18 cellular contexts compared by ENCODE assay signal in genomic region chr17:50471009-50471905, GRCh38. TPM values are rescaled to one million over a fixed set of nuclear protein-coding genes. Genes with fewer than 3 reads are reported as not detected.
DNase-seq lines count a peak whose midpoint lies in the region; ATAC-seq, FAIRE-seq and TF ChIP-seq lines count a peak whose summit lies in the region.
"Had no signal": no experiment of that assay in that cellular context is flagged by ENCODE, and none has a peak within 500 bp of the region (broad histone marks: within the 10 kb centered on the region; RNA-seq: fewer than 3 reads in every experiment).

No MANE protein-coding gene starts in this region.

- peak overlapping the region; percentile 52 for H3K4me2 ChIP-seq in BLaER1
- H3K4me2 ChIP-seq in osteoblast (ENCODE audit: insufficient read depth, low read length), result no peak overlapping the region
- no peak overlapping the region for H3K4me2 ChIP-seq in smooth muscle cell

- no peak for ATAC-seq in GM19328 (IDR thresholded peaks at IDR 0.05; ENCODE audit: unreplicated experiment)
- ATAC-seq: right cardiac atrium had no signal

- H3K9ac ChIP-seq in BLaER1 (no peak overlapping the region), smooth muscle cell (ENCODE audit: low read depth) (no peak overlapping the region)

- H3K27ac ChIP-seq in BLaER1 (no peak overlapping the region), osteoblast (ENCODE audit: low read depth, low read length) (no peak overlapping the region), smooth muscle cell (ENCODE audit: low read depth) (no peak overlapping the region)

- H3K4me1 ChIP-seq in BLaER1 (peaks cover 15% of the 10 kb centered on the region), osteoblast (ENCODE audit: insufficient read depth, low read length) (peaks cover 3% of the 10 kb centered on the region), smooth muscle cell (ENCODE audit: low read depth) (no peaks in the 10 kb centered on the region)

- TF ChIP-seq CTCF in osteoblast (IDR thresholded peaks at IDR 0.05; ENCODE audit: extremely low read depth, low read depth, low read length) (no peak), smooth muscle cell (IDR thresholded peaks at IDR 0.05; ENCODE audit: borderline replicate concordance, insufficient read depth, poor library complexity, severe bottlenecking) (no peak)

- H3K79me2 ChIP-seq in osteoblast (ENCODE audit: insufficient read depth, low read length) (no peaks in the 10 kb centered on the region), smooth muscle cell (ENCODE audit: low read depth) (no peaks in the 10 kb centered on the region)

- H3K27me3 ChIP-seq in BLaER1 (peaks cover 29% of the 10 kb centered on the region), osteoblast (ENCODE audit: insufficient read depth, low read length) (peaks cover 34% of the 10 kb centered on the region), smooth muscle cell (ENCODE audit: low read depth) (peaks cover 30% of the 10 kb centered on the region)
- H3K27me3 ChIP-seq: uterus had no signal

- 93% methylated on average over 22 of the region's 22 CpGs for WGBS in smooth muscle cell (ENCODE audit: low lambda C conversion rate)

- no peak overlapping the region for H3K4me3 ChIP-seq in BLaER1
- no peak overlapping the region for H3K4me3 ChIP-seq in osteoblast (ENCODE audit: insufficient read depth, low read length)
- no peak overlapping the region for H3K4me3 ChIP-seq in smooth muscle cell
- H3K4me3 ChIP-seq: uterus had no signal

- H2AFZ ChIP-seq in osteoblast (ENCODE audit: low read length) (no peak overlapping the region), smooth muscle cell (ENCODE audit: low read depth) (no peak overlapping the region)

- H3K36me3 ChIP-seq in BLaER1, result peaks cover 4% of the 10 kb centered on the region; the same call in 1 of the 2 replicates
- H3K36me3 ChIP-seq in osteoblast (ENCODE audit: insufficient read depth, low read length), result peaks cover 9% of the 10 kb centered on the region
- no peaks in the 10 kb centered on the region for H3K36me3 ChIP-seq in smooth muscle cell (ENCODE audit: low read depth)
- H3K36me3 ChIP-seq: uterus had no signal

- no peaks in the 10 kb centered on the region for H3F3A ChIP-seq in smooth muscle cell (ENCODE audit: low read depth)

- no peaks in the 10 kb centered on the region for H4K20me1 ChIP-seq in BLaER1
- peaks cover 12% of the 10 kb centered on the region for H4K20me1 ChIP-seq in osteoblast (ENCODE audit: insufficient read depth, low read length)
- H4K20me1 ChIP-seq in smooth muscle cell (ENCODE audit: low read depth), result no peaks in the 10 kb centered on the region

- FAIRE-seq in HTR-8/SVneo (lab: Jason Lieb, UNC) (peak; percentile 69), RCC 7860 (lab: Jason Lieb, UNC) (no peak)
- FAIRE-seq: colon, keratinocyte had no signal

- DNase-seq in HTR-8/SVneo (ENCODE audit: insufficient read length, low spot score), result no peak
- DNase-seq in cerebellar cortex (ENCODE audit: low spot score), result peak; percentile 28
- peak; percentile 68 for DNase-seq in osteoblast (ENCODE audit: insufficient read length, low spot score, missing footprints)
- no peak for DNase-seq in RCC 7860 (ENCODE audit: low spot score)
- DNase-seq in smooth muscle cell (lab: John Stamatoyannopoulos, UW; ENCODE audit: unreplicated experiment), result no peak
- no peak for DNase-seq in kidney glomerular epithelial cell (lab: John Stamatoyannopoulos, UW)
- DNase-seq: activated CD4-positive, alpha-beta T cell treated with anti-CD3 and anti-CD28 coated beads, Interleukin-2, amount 10 ng/mL, durations not matched to agents 24 days and 14 days; activated naive CD4-positive, alpha-beta T cell; HCEC 1CT; Karpas-422; mesendoderm; NCI-H146; uterus had no signal

- no peaks in the 10 kb centered on the region for H3K9me3 ChIP-seq in BLaER1
- H3K9me3 ChIP-seq in osteoblast (ENCODE audit: low read depth, low read length), result no peaks in the 10 kb centered on the region
- no peaks in the 10 kb centered on the region for H3K9me3 ChIP-seq in smooth muscle cell (replicated peaks; ENCODE audit: low read depth)
- H3K9me3 ChIP-seq: uterus had no signal

RNA-seq across cellular contexts. Expression of gene CHAD, which starts 2.6 kb away (rescaled TPM):
- not detected in 2 replicates for total RNA-seq in osteoblast
- not detected in 2 replicates for total RNA-seq in smooth muscle cell
- 0.43 and 1.1 TPM in 2 replicates for polyA plus RNA-seq in smooth muscle cell
- total RNA-seq: activated CD4-positive, alpha-beta T cell treated with anti-CD3 and anti-CD28 coated beads, Interleukin-2, amount 10 ng/mL, durations not matched to agents 24 days and 14 days; uterus had no signal
- polyA plus RNA-seq: keratinocyte had no signal

RNA-seq across cellular contexts. Expression of gene RSAD1, which starts 7.4 kb away (rescaled TPM):
- 23.9 and 26.5 TPM in 2 replicates for total RNA-seq in osteoblast
- 11.4 and 20.1 TPM in 2 replicates for total RNA-seq in smooth muscle cell
- polyA plus RNA-seq in smooth muscle cell, result 21.1 and 25.3 TPM in 2 replicates

RNA-seq across cellular contexts. Expression of gene MYCBPAP, which starts 37.0 kb away (rescaled TPM):
- total RNA-seq in osteoblast (0.36 and 0.88 TPM in 2 replicates), smooth muscle cell (0.18 and 0.90 TPM in 2 replicates)
- polyA plus RNA-seq in smooth muscle cell, result 0.97 and 1.4 TPM in 2 replicates

RNA-seq across cellular contexts. Expression of gene ACSF2, which starts 45.2 kb away (rescaled TPM):
- total RNA-seq in osteoblast, result 60.1 and 63.0 TPM in 2 replicates
- 16.8 and 18.6 TPM in 2 replicates for total RNA-seq in smooth muscle cell
- 13.7 and 21.3 TPM in 2 replicates for polyA plus RNA-seq in smooth muscle cell

Comparison
In these comparisons a context has a peak if more than half of its experiments do, and no peak if none do; other contexts are left out.
1. DNase-seq: peak in cerebellar cortex (single experiment) and osteoblast (single experiment); none in HTR-8/SVneo (single experiment), RCC 7860 (single experiment), smooth muscle cell (single experiment) and kidney glomerular epithelial cell (single experiment).